15 cellular contexts compared by ENCODE assay signal in genomic region chr22:43038325-43038724, GRCh38.
"Had no signal": no experiment of that assay in that cellular context is flagged by ENCODE, and none has a peak within 500 bp of the region (broad histone marks: within the 10 kb centered on the region; RNA-seq: fewer than 3 reads in every experiment).

No MANE protein-coding gene starts in this region.

- H3K4me3 Mint-ChIP-seq: dendritic cell treated with granulocyte-macrophage colony-stimulating factor and Interleukin-4, amounts not matched to agents 40 ng/mL and 50 ng/mL, for 4 days; effector memory CD8-positive, alpha-beta T cell; natural killer cell had no signal

- H3K36me3 Mint-ChIP-seq: natural killer cell had no signal

- H3K79me2 ChIP-seq: parathyroid adenoma had no signal

- H3K27me3 ChIP-seq: gastrocnemius medialis, heart right ventricle, upper lobe of left lung, uterus had no signal

- DNase-seq: effector memory CD8-positive, alpha-beta T cell; gastrocnemius medialis; heart right ventricle; hypothalamus; mucosa of descending colon; natural killer cell; occipital lobe; small intestine; stimulated activated CD4-positive, alpha-beta T cell treated with anti-CD3 and anti-CD28 coated beads, Interleukin-2, amount 100 ng/mL, for 48 hours; stimulated activated naive CD4-positive, alpha-beta T cell treated with Interleukin-2 at 50 U/mL for 16 hours; upper lobe of left lung; uterus had no signal

- H3K9me3 ChIP-seq: gastrocnemius medialis, heart right ventricle, mucosa of descending colon, upper lobe of left lung, uterus had no signal

- ATAC-seq: effector memory CD8-positive, alpha-beta T cell; gastrocnemius medialis; heart right ventricle; left lobe of liver; mucosa of descending colon; natural killer cell had no signal

- H3K27ac ChIP-seq: gastrocnemius medialis, heart right ventricle, parathyroid adenoma, upper lobe of left lung, uterus had no signal

- H3K36me3 ChIP-seq: gastrocnemius medialis, heart right ventricle, upper lobe of left lung, uterus had no signal

- H3K9ac ChIP-seq: parathyroid adenoma had no signal

- H3K27me3 Mint-ChIP-seq: dendritic cell treated with granulocyte-macrophage colony-stimulating factor and Interleukin-4, amounts not matched to agents 40 ng/mL and 50 ng/mL, for 4 days; effector memory CD8-positive, alpha-beta T cell had no signal

- H3K27ac Mint-ChIP-seq: dendritic cell treated with granulocyte-macrophage colony-stimulating factor and Interleukin-4, amounts not matched to agents 40 ng/mL and 50 ng/mL, for 4 days; natural killer cell had no signal

- H3K9me3 Mint-ChIP-seq: dendritic cell treated with granulocyte-macrophage colony-stimulating factor and Interleukin-4, amounts not matched to agents 40 ng/mL and 50 ng/mL, for 4 days; effector memory CD8-positive, alpha-beta T cell; natural killer cell had no signal

- H2AFZ ChIP-seq: parathyroid adenoma had no signal

- H3K4me3 ChIP-seq: gastrocnemius medialis, heart right ventricle, mucosa of descending colon, upper lobe of left lung, uterus had no signal

- H3K4me1 ChIP-seq: gastrocnemius medialis, parathyroid adenoma, uterus had no signal
